Comparison of ENCODE assay signal across 8 cellular contexts in the genomic region with DNA sequence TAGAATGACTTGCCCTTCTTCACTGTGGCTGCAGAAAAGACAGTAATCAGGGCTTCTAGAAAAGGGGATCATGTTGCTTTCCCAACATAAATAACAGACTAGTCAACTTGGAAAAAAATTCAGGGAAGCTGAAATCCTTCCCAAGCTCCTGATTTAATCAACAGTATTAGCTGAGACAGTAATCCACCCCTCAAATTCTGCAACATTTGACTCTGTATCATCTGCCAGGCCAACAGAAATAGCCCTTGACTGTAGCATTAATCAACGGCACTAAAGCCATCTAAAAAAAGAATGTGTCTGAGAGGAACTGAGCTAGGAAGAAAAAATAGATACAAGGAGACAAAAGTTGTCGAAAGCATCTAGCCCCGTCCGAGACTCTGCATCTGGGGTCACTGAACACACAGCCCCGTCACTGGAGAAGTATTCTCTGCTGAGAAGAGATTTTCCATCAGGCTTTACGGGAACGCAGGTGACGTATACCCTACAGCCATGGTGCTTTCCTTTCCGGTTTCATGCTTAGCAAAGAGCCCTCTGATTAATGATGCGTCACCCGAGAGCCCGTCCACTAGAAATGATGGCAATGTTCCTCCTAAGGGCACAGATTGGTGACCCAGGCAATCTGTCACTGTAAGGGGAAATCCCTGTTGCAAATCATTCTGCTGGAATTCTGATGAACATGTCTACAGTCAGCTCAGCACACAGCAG. TPM values are rescaled to one million over a fixed set of nuclear protein-coding genes. Genes with fewer than 3 reads are reported as not detected.
DNase-seq lines count a peak whose midpoint lies in the region; ATAC-seq, FAIRE-seq and TF ChIP-seq lines count a peak whose summit lies in the region.

No MANE protein-coding gene starts in this region.

- H3K9me3 ChIP-seq in liver (ENCODE audit: control insufficient read depth in 4 of 4, low read length in 3 of 4) (no peaks in the 10 kb centered on the region), HepG2 (ENCODE audit: low read length) (no peaks in the 10 kb centered on the region), hepatocyte (ENCODE audit: low read depth) (no peaks in the 10 kb centered on the region), T-helper 17 cell (ENCODE audit: control insufficient read depth, low read length, poor library complexity, severe bottlenecking) (no peaks in the 10 kb centered on the region)

- ATAC-seq in HepG2 (no peak), GM18861 (IDR thresholded peaks at IDR 0.05; ENCODE audit: unreplicated experiment) (no peak), T-helper 17 cell (no peak)

- H4K20me1 ChIP-seq in HepG2 (ENCODE audit: insufficient read depth, low read length) (no peaks in the 10 kb centered on the region), hepatocyte (ENCODE audit: insufficient read depth, poor library complexity, severe bottlenecking) (no peaks in the 10 kb centered on the region)

- no peaks in the 10 kb centered on the region for H3K27me3 Mint-ChIP-seq in T-helper 17 cell

- H3K27me3 ChIP-seq in liver (ENCODE audit: control insufficient read depth in 4 of 4, insufficient read depth in 4 of 4, low read length in 3 of 4): no peaks in the 10 kb centered on the region
- H3K27me3 ChIP-seq in HepG2 (ENCODE audit: control insufficient read depth in 1 of 2, insufficient read depth in 2 of 2, low read length in 2 of 2): peaks cover 0 to 5% of the 10 kb centered on the region in 2 experiments; a peak in 2 of 5 replicates
- no peaks in the 10 kb centered on the region for H3K27me3 ChIP-seq in hepatocyte

- H3K4me1 Mint-ChIP-seq in T-helper 17 cell: no peaks in the 10 kb centered on the region

- H3K27ac Mint-ChIP-seq in T-helper 17 cell: no peak overlapping the region

- in situ Hi-C loops in HepG2 (cut with HindIII; ENCODE audit: extremely low pct_ligation_motif_present, low pct_unique_long_range_greater_than_20kb): no loop called here

- POLR2A ChIA-PET in HepG2 (lab: Yijun Ruan, JAX) (interaction anchor here (1.8 kb wide), 1 partner anchor 42 kb away, joined by 8 read pairs; the partner anchor contains the start of gene TP53BP2), GM10248 (lab: Yijun Ruan, JAX) (no interaction called here)

- H3K36me3 Mint-ChIP-seq in T-helper 17 cell (ENCODE audit: low read depth): no peaks in the 10 kb centered on the region

- H3K9me2 ChIP-seq in hepatocyte (replicated peaks; ENCODE audit: insufficient read depth): no peaks in the 10 kb centered on the region

- no TSS peak for BruUV-seq in HepG2 (replicated peaks; lab: Mats Ljungman, UMichigan)

- peaks cover 6 to 40% (median 14%) of the 10 kb centered on the region in 4 donors for H3K4me1 ChIP-seq in liver (ENCODE audit: control insufficient read depth in 4 of 4, insufficient read depth in 4 of 4, low read length in 3 of 4)
- peaks cover 19% of the 10 kb centered on the region for H3K4me1 ChIP-seq in HepG2 (ENCODE audit: insufficient read depth, low read length)
- H3K4me1 ChIP-seq in hepatocyte (ENCODE audit: insufficient read depth): no peaks in the 10 kb centered on the region

- H2AFZ ChIP-seq in HepG2 (ENCODE audit: low read length) (no peak overlapping the region), hepatocyte (no peak overlapping the region)

- no peak for FAIRE-seq in HepG2 (lab: Jason Lieb, UNC)

- intact Hi-C loops in HepG2 (cut with micrococcal nuclease; ENCODE audit: unreplicated experiment): no loop called here

- peak overlapping the region; percentile 56 to 89 for H3K27ac ChIP-seq in liver (ENCODE audit: low read depth in 1 of 2, low read length in 2 of 2)
- H3K27ac ChIP-seq in HepG2 (ENCODE audit: extremely low read length, insufficient read depth, low read length): no peak overlapping the region
- peak overlapping the region; percentile 36 for H3K27ac ChIP-seq in hepatocyte

- 65% methylated on average over 12 of the region's 12 CpGs for WGBS in liver
- WGBS in HepG2 (ENCODE audit: low lambda C conversion rate): 67% methylated on average over 12 of the region's 12 CpGs
- WGBS in hepatocyte (ENCODE audit: low lambda C conversion rate, missing lambda C conversion rate): 77% methylated on average over 12 of the region's 12 CpGs

- CTCF ChIA-PET in HepG2 (lab: Yijun Ruan, JAX; ENCODE audit: low intra/inter-chr PET ratio, low total read pairs) (no interaction called here), GM10248 (lab: Yijun Ruan, JAX) (no interaction called here)

- no peaks in the 10 kb centered on the region for H3K36me3 ChIP-seq in liver (ENCODE audit: control insufficient read depth in 4 of 4, insufficient read depth in 3 of 4, low read depth in 1 of 4, low read length in 3 of 4)
- H3K36me3 ChIP-seq in HepG2 (replicated peaks in 1 of 2; ENCODE audit: control insufficient read depth in 1 of 2, insufficient read depth in 2 of 2, low read length in 2 of 2): no peaks in the 10 kb centered on the region
- no peaks in the 10 kb centered on the region for H3K36me3 ChIP-seq in hepatocyte (replicated peaks; ENCODE audit: insufficient read depth, low read depth)

- TF ChIP-seq RAD21 in liver (IDR thresholded peaks at IDR 0.05): no peak
- no peak for TF ChIP-seq RAD21 in HepG2 (CRISPR knock-in tag; IDR thresholded peaks at IDR 0.05)

- no peaks in the 10 kb centered on the region for H3K79me2 ChIP-seq in HepG2 (ENCODE audit: insufficient read depth, low read length)
- H3K79me2 ChIP-seq in hepatocyte: no peaks in the 10 kb centered on the region

- TF ChIP-seq EP300 in HepG2 (IDR thresholded peaks at IDR 0.05; ENCODE audit: low read depth in 2 of 2, low read length in 2 of 2) (no peak), HepG2 (CRISPR knock-in tag; IDR thresholded peaks at IDR 0.05; ENCODE audit: borderline replicate concordance) (no peak)

- no peak overlapping the region for H3K4me3 Mint-ChIP-seq in T-helper 17 cell

- H3K4me3 ChIP-seq in liver (ENCODE audit: low read depth in 1 of 3, low read length in 3 of 3): no peak overlapping the region
- H3K4me3 ChIP-seq in HepG2 (replicated peaks in 1 of 3; ENCODE audit: insufficient read depth in 1 of 3, low read depth in 2 of 3, low read length in 3 of 3): no peak overlapping the region
- H3K4me3 ChIP-seq in WI38 (ENCODE audit: low read depth, low read length): peak overlapping the region; percentile 40
- no peak overlapping the region for H3K4me3 ChIP-seq in hepatocyte

- H3K9ac ChIP-seq in liver (ENCODE audit: low read depth in 1 of 2, low read length in 2 of 2): no peak overlapping the region
- no peak overlapping the region for H3K9ac ChIP-seq in HepG2 (ENCODE audit: insufficient read depth, low read depth, low read length)

- TF ChIP-seq CTCF in liver (IDR thresholded peaks at IDR 0.05; ENCODE audit: low read depth, low read length, missing input control): no peak
- TF ChIP-seq CTCF in HepG2 (CRISPR knock-in tag; IDR thresholded peaks at IDR 0.05): no peak
- TF ChIP-seq CTCF in WI38 (IDR thresholded peaks at IDR 0.05; ENCODE audit: low read depth, low read length): no peak
- TF ChIP-seq CTCF in hepatocyte (IDR thresholded peaks at IDR 0.05; ENCODE audit: poor library complexity): no peak
- no peak for TF ChIP-seq CTCF in GM10248 (IDR thresholded peaks at IDR 0.05; ENCODE audit: control extremely low read depth, extremely low read depth, low read depth, missing control alignments)

- H3K4me2 ChIP-seq in HepG2 (ENCODE audit: low read depth, low read length) (no peak overlapping the region), hepatocyte (no peak overlapping the region)

- DNase-seq in HepG2 (ENCODE audit: low spot score) (no peak), hepatocyte (ENCODE audit: low spot score) (peak; percentile 46), cerebellar nuclear complex (lab: John Stamatoyannopoulos, UW) (no peak), T-helper 17 cell (no peak), GM10248 (ENCODE audit: extremely low spot score) (no peak)

- TF ChIP-seq POLR2A in HepG2 (IDR thresholded peaks at IDR 0.05; ENCODE audit: insufficient read depth in 1 of 2, low read depth in 2 of 2, low read length in 2 of 2): no peak

RNA-seq across cellular contexts. Expression of gene TP53BP2, which starts 42.1 kb away (rescaled TPM):
- total RNA-seq in liver: 10 to 100 TPM; 20.7 to 26.8 TPM
- 1 to 10 TPM; 3.9 to 5.3 TPM for polyA plus RNA-seq in liver
- 14.0 and 15.0 TPM in 2 replicates for total RNA-seq in HepG2 (2016; rRNA removed; fragmentation: Illumina TruSeq; extraction: Trizol)
- 6.3 and 7.0 TPM in 2 replicates for total RNA-seq in HepG2 (2016; cell fraction: cytosol; rRNA removed; fragmentation: Illumina TruSeq; extraction: Trizol; ENCODE audit: low read depth)
- total RNA-seq in HepG2 (2016; cell fraction: insoluble cytoplasmic fraction; rRNA removed; fragmentation: Illumina TruSeq; extraction: Trizol): 13.6 and 14.3 TPM in 2 replicates
- total RNA-seq in HepG2 (2016; cell fraction: membrane; rRNA removed; fragmentation: Illumina TruSeq; extraction: Trizol): 6.1 TPM in 2 replicates
- total RNA-seq in HepG2 (2016; cell fraction: nucleus; rRNA removed; fragmentation: Illumina TruSeq; extraction: Trizol): 20.9 and 22.7 TPM in 2 replicates
- 8.3 and 10.0 TPM in 2 replicates for polyA plus RNA-seq in HepG2 (2011; rRNA removed)
- polyA plus RNA-seq in HepG2 (2011; cell fraction: cytosol; rRNA removed): 5.0 and 6.9 TPM in 2 replicates
- 8.2 and 8.4 TPM in 2 replicates for polyA plus RNA-seq in HepG2 (2011; cell fraction: nucleus; rRNA removed)
- polyA plus RNA-seq in HepG2 (2012): 8.0 and 8.5 TPM in 2 replicates
- polyA plus RNA-seq in HepG2 (2016; cell fraction: cytosol; fragmentation: Illumina TruSeq; extraction: Trizol; ENCODE audit: low read depth): 0.60 and 0.93 TPM in 2 replicates
- 15.4 and 16.4 TPM in 2 replicates for polyA plus RNA-seq in HepG2 (2016; cell fraction: insoluble cytoplasmic fraction; fragmentation: Illumina TruSeq; extraction: Trizol; ENCODE audit: low read depth)
- 2.4 and 2.5 TPM in 2 replicates for polyA plus RNA-seq in HepG2 (2016; cell fraction: membrane; fragmentation: Illumina TruSeq; extraction: Trizol; ENCODE audit: low read depth)
- polyA plus RNA-seq in HepG2 (2016; cell fraction: nucleus; fragmentation: Illumina TruSeq; extraction: Trizol; ENCODE audit: insufficient read depth, low read depth): 17.1 and 18.0 TPM in 2 replicates
- polyA minus RNA-seq in HepG2 (2011; rRNA and poly(A)+ RNA removed; ENCODE audit: low replicate concordance): 27.0 and 42.8 TPM in 2 replicates
- polyA minus RNA-seq in HepG2 (2011; cell fraction: cytosol; rRNA and poly(A)+ RNA removed): 10.3 and 11.3 TPM in 2 replicates
- polyA minus RNA-seq in HepG2 (2011; cell fraction: nucleus; rRNA and poly(A)+ RNA removed): 55.9 and 63.6 TPM in 2 replicates
- total RNA-seq in hepatocyte: 53.0 and 57.8 TPM in 2 replicates
- polyA plus RNA-seq in hepatocyte: 27.5 and 31.6 TPM in 2 replicates
- total RNA-seq in T-helper 17 cell: 100 to 1,000 TPM in 1 of 2 donors, 10 to 100 TPM in 1; 97.6 to 136 TPM
